In the genomic region with DNA sequence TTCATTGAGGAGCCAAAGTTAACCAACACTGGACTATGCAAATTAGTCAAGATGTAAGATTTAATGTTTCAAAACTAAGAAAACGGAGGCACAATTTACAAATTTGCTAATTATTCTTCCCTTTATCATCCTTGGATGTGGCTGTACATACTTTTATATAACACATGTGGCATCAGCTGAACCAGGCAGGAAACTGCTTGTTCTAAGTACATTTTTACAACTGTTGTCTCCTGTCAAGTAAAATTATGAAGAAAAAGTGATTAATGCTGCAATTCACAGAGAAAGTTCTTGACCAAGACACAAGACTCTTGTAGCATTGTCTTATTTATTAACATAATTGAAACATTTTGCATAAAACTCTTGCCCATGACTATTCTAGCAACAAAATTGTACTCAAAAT, we compare ENCODE assay signal across 19 cellular contexts.
"Had no signal": no experiment of that assay in that cellular context is flagged by ENCODE, and none has a peak within 500 bp of the region (broad histone marks: within the 10 kb centered on the region; RNA-seq: fewer than 3 reads in every experiment).

No MANE protein-coding gene starts in this region.

- H3K4me1 ChIP-seq: foreskin keratinocyte had no signal

- ATAC-seq: foreskin keratinocyte, gastroesophageal sphincter, heart right ventricle, left cardiac atrium, left lung, left ventricle myocardium superior, lower lobe of right lung, mucosa of descending colon had no signal

- H3K4me3 ChIP-seq: coronary artery, dorsolateral prefrontal cortex, esophagus muscularis mucosa, gastroesophageal sphincter, heart right ventricle, left lung, lower lobe of right lung, mucosa of descending colon had no signal

- DNase-seq: dermis blood vessel endothelial cell; dorsolateral prefrontal cortex; effector CD4-positive, alpha-beta T cell; effector memory CD4-positive, alpha-beta T cell; glutamatergic neuron; head of caudate nucleus; heart right ventricle; hippocampal formation; left cardiac atrium; left lung; left ventricle myocardium superior; lower lobe of right lung; mesenchymal stem cell; mucosa of descending colon; naive B cell had no signal

- H3K36me3 ChIP-seq: gastroesophageal sphincter, heart right ventricle, left lung, lower lobe of right lung had no signal

- H3K9me3 ChIP-seq: esophagus muscularis mucosa, gastroesophageal sphincter, left lung, lower lobe of right lung, mucosa of descending colon had no signal

- H3K27me3 ChIP-seq: dorsolateral prefrontal cortex, esophagus muscularis mucosa, foreskin keratinocyte, gastroesophageal sphincter, heart right ventricle, left lung had no signal

- H3K27ac ChIP-seq: coronary artery, dorsolateral prefrontal cortex, esophagus muscularis mucosa, foreskin keratinocyte, gastroesophageal sphincter, heart right ventricle, left lung, lower lobe of right lung had no signal
